In the genomic region with DNA sequence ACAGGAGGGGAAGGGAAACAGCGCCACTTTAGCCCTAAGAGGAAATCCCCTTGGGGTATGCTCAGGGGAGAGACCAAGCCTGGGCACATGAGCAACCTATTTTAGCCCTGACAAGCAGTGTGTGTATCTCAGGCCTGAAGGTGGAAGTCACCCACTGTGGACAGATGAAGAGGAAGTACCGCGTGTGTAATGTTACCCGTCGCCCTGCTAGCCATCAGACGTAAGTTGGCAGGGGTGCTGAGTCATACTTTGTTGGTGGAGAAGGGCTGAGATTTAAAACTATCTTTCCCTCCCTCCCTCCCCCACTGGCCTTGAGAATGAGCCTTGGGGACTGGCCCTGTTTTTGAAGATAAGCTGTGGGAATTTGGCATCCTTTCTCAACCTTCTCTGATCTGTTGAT, we compare ENCODE assay signal across 9 cellular contexts.
DNase-seq lines count a peak whose midpoint lies in the region; ATAC-seq and TF ChIP-seq lines count a peak whose summit lies in the region.
"Had no signal": no experiment of that assay in that cellular context is flagged by ENCODE, and none has a peak within 500 bp of the region (broad histone marks: within the 10 kb centered on the region; RNA-seq: fewer than 3 reads in every experiment).

No MANE protein-coding gene starts in this region.

- H3K4me1 Mint-ChIP-seq in nephron progenitor cell = no peaks in the 10 kb centered on the region

- no peak for TF ChIP-seq CTCF in nephron progenitor cell (IDR thresholded peaks at IDR 0.05)

- H3K27ac Mint-ChIP-seq in nephron progenitor cell = peak overlapping the region; percentile 89

- no peak overlapping the region for H3K4me3 Mint-ChIP-seq in nephron progenitor cell

- H3K27me3 Mint-ChIP-seq in nephron progenitor cell (ENCODE audit: low read depth, poor library complexity) = no peaks in the 10 kb centered on the region

- ATAC-seq in GM18520 (IDR thresholded peaks at IDR 0.05; ENCODE audit: unreplicated experiment) = peak; percentile 80
- peak; percentile 75 for ATAC-seq in HG03460 (IDR thresholded peaks at IDR 0.05; ENCODE audit: unreplicated experiment)
- no peak for ATAC-seq in GM21528 (IDR thresholded peaks at IDR 0.05; ENCODE audit: low FRiP score, unreplicated experiment)

- H3K9me3 Mint-ChIP-seq in nephron progenitor cell = no peaks in the 10 kb centered on the region

- peak; percentile 38 for DNase-seq in astrocyte of the hippocampus (ENCODE audit: low read depth, low spot score)
- DNase-seq in nephron progenitor cell = no peak
- DNase-seq in stimulated activated naive CD4-positive, alpha-beta T cell (lab: John Stamatoyannopoulos, UW) = no peak
- DNase-seq in SW480 (ENCODE audit: low spot score) = no peak
- no peak for DNase-seq in T-helper 9 cell
- DNase-seq: activated CD4-positive, alpha-beta T cell treated with anti-CD3 and anti-CD28 coated beads, Interleukin-2, amount 50 U/mL, for 48 hours had no signal

- H3K36me3 Mint-ChIP-seq in nephron progenitor cell (ENCODE audit: low read depth) = peaks cover 62% of the 10 kb centered on the region
